ENCODE assay signal across 8 cellular contexts in the genomic region with DNA sequence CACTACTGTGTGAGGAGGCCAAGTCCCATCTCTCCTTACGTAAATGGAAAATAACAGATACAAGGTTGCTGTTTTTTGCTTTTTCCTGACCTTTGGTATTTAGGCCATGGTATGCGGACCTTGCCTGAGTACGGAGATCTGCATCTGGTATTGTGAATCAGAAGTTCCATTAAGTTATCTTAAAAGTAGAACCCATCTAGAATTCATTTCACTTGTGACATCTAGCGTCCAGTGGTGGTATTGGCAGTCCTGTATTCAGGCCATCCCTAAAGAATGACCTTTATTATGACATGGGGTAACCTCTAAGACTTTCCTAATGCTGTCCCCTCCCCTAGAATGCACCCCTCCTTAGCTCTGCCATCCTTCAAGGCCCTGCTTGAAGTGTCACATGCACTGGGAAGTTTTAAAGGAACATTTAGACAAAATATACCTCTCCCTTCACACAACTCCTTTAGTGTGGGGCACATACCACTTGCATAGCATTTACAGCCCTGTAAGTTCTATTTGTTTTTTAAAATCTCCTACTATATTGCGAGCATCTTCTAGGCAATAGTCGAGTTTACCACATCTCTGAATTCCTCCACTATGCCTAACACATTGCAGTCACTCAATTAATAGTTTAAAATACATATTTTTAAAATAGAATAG. TPM values are rescaled to one million over a fixed set of nuclear protein-coding genes. Genes with fewer than 3 reads are reported as not detected.
DNase-seq lines count a peak whose midpoint lies in the region; ATAC-seq, FAIRE-seq and TF ChIP-seq lines count a peak whose summit lies in the region.

No MANE protein-coding gene starts in this region.

- intact Hi-C loops in left ventricle myocardium inferior (cut with micrococcal nuclease), result loop anchor here (10.0 kb wide), 1 partner anchor 597 kb away; no protein-coding TSS in a partner anchor

- H3K9me3 ChIP-seq in left ventricle myocardium inferior (replicated peaks) (no peaks in the 10 kb centered on the region), skeletal muscle satellite cell (replicated peaks; ENCODE audit: low read length) (no peaks in the 10 kb centered on the region)

- TF ChIP-seq CTCF in D721Med (IDR thresholded peaks at IDR 0.05; ENCODE audit: insufficient read depth, missing control alignments) (peak; percentile 71), GM20000 (IDR thresholded peaks at IDR 0.05; ENCODE audit: extremely low read depth, missing control alignments) (peak; percentile 64), left ventricle myocardium inferior (IDR thresholded peaks at IDR 0.05; ENCODE audit: borderline replicate concordance) (peak; percentile 91)

- H3K27me3 ChIP-seq in left ventricle myocardium inferior (ENCODE audit: low read depth), result peaks cover 7% of the 10 kb centered on the region
- no peaks in the 10 kb centered on the region for H3K27me3 ChIP-seq in skeletal muscle satellite cell (ENCODE audit: control insufficient read depth, insufficient read depth, low read length)

- H3K9ac ChIP-seq in skeletal muscle satellite cell (ENCODE audit: low read depth, low read length), result no peak overlapping the region

- H3K4me1 ChIP-seq in left ventricle myocardium inferior (peaks cover 24% of the 10 kb centered on the region), skeletal muscle satellite cell (ENCODE audit: control insufficient read depth, insufficient read depth, low read length) (peaks cover 35% of the 10 kb centered on the region)

- H3K27ac ChIP-seq in left ventricle myocardium inferior (replicated peaks), result no peak overlapping the region

- FAIRE-seq in D721Med (lab: Jason Lieb, UNC), result no peak
- FAIRE-seq in HTR-8/SVneo (lab: Jason Lieb, UNC), result no peak

- ATAC-seq in HG03457 (IDR thresholded peaks at IDR 0.05; ENCODE audit: unreplicated experiment), result no peak

- H3K36me3 ChIP-seq in left ventricle myocardium inferior (no peaks in the 10 kb centered on the region), skeletal muscle satellite cell (ENCODE audit: insufficient read depth, low read length) (no peaks in the 10 kb centered on the region)

- DNase-seq in D721Med (ENCODE audit: insufficient read length, low spot score) (no peak), GM20000 (ENCODE audit: low spot score) (peak; percentile 49), HTR-8/SVneo (ENCODE audit: insufficient read length, low spot score) (peak; percentile 43), SKM-1 treated with dmso at 0.1 percent for 144 hours (lab: John Stamatoyannopoulos, UW; ENCODE audit: unreplicated experiment) (peak; percentile 55), left ventricle myocardium inferior (no peak)
- DNase-seq in activated naive CD8-positive, alpha-beta T cell treated with anti-CD3 and anti-CD28 coated beads, Interleukin-2, amount 50 U/mL, for 16 hours (ENCODE audit: low read depth, low spot score), result peak; percentile 10

- H3K4me3 ChIP-seq in left ventricle myocardium inferior (no peak overlapping the region), skeletal muscle satellite cell (ENCODE audit: low read length) (no peak overlapping the region)

- H3K4me2 ChIP-seq in skeletal muscle satellite cell (ENCODE audit: low read length), result peak overlapping the region; percentile 15

RNA-seq across cellular contexts. Expression of gene SPDL1, which starts 1.9 kb away (rescaled TPM):
- 4.3 TPM for total RNA-seq in left ventricle myocardium inferior
- total RNA-seq in skeletal muscle satellite cell (2012; rRNA removed), result 33.0 and 52.7 TPM in 2 replicates

RNA-seq across cellular contexts. Expression of gene DOCK2, which starts 55.4 kb away (rescaled TPM):
- 4.2 TPM for total RNA-seq in left ventricle myocardium inferior
- total RNA-seq in skeletal muscle satellite cell (2012; rRNA removed), result 0.76 and 1.7 TPM in 2 replicates

Comparison
In these comparisons a context has a peak if more than half of its experiments do, and no peak if none do; other contexts are left out.
1. DNase-seq: peak in GM20000 (single experiment), HTR-8/SVneo (single experiment), SKM-1 treated with dmso at 0.1 percent for 144 hours (single experiment) and activated naive CD8-positive, alpha-beta T cell treated with anti-CD3 and anti-CD28 coated beads, Interleukin-2, amount 50 U/mL, for 16 hours (single experiment); none in D721Med (single experiment) and left ventricle myocardium inferior (single experiment).
2. Peak in every context shown above with its lines, with median percentiles within 50 percentile points of each other: CTCF ChIP-seq.